Comparison of ENCODE assay signal across 8 cellular contexts in the genomic region with DNA sequence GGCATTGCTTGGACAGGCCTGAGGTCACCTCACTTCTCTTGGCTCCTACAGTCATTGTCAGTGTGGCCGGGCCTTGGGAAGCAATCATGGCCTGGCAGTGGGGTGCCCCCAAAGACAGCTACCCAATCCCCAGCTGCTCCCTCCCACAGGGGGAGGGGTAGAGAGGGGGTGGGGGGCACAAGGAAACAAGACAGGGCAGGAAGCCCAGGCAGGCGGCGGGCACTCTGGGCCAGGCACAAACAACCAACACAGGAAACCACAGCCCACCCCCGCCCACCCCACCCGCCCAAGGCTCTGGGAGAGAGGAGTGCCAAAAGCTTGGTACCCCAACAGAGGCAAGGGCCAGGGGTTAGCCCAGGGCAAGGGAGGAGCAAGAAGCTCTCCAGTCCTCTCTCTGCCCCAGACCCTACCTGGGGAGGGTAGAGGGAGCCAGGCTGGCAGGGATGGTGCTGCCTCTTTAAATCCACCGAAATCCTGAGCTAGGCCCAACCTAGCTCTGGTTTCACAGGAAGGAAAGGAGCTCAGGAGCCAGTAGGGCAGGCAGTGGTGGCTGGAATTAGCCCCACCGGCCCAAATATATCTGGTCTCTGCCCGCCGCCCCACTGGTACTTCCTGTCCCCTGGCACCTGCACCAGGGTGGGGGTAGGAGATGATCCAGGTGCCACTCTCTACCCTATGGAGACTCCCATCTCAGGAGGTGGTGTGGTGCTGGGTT. TPM values are rescaled to one million over a fixed set of nuclear protein-coding genes. Genes with fewer than 3 reads are reported as not detected.
DNase-seq lines count a peak whose midpoint lies in the region; ATAC-seq and TF ChIP-seq lines count a peak whose summit lies in the region.

No MANE protein-coding gene starts in this region.

- H2AFZ ChIP-seq in OCI-LY7 (ENCODE audit: low read length), result peak overlapping the region; percentile 2; the same call in 1 of the 2 replicates

- ATAC-seq in natural killer cell, result peak; percentile 4 to 27 (median 25)
- no peak for ATAC-seq in activated CD4-positive, CD25-positive, alpha-beta regulatory T cell treated with anti-CD3 and anti-CD28 coated beads, Interleukin-2, amount 50 U/mL, for 24 hours

- CTCF ChIA-PET in OCI-LY7 (lab: Charles Lee; ENCODE audit: unreplicated experiment), result interaction anchor here (0.6 to 3.6 kb wide), 8 partner anchors 11 to 43 kb away, joined by 3 to 31 read pairs (median 4); a partner anchor contains a TSS

- no peaks in the 10 kb centered on the region for H3K9me3 Mint-ChIP-seq in natural killer cell

- H3K27ac Mint-ChIP-seq in natural killer cell, result peak overlapping the region; percentile 95 to 96

- no TSS peak for BruUV-seq in OCI-LY7 (replicated peaks; lab: Mats Ljungman, UMichigan)

- POLR2A ChIA-PET in OCI-LY7 (lab: Charles Lee), result interaction anchor here (0.5 to 3.5 kb wide), 12 partner anchors 10 to 218 kb away, joined by 3 to 25 read pairs (median 4); no protein-coding TSS in a partner anchor

- H4K20me1 ChIP-seq in OCI-LY7 (ENCODE audit: insufficient read depth, low read length), result no peaks in the 10 kb centered on the region

- H3K27me3 Mint-ChIP-seq in natural killer cell (ENCODE audit: low read depth in 2 of 2), result no peaks in the 10 kb centered on the region

- intact Hi-C loops in OCI-LY7 (cut with micrococcal nuclease; ENCODE audit: unreplicated experiment) (loop anchor here (1.0 kb wide), 1 partner anchor 11 kb away; no protein-coding TSS in a partner anchor), natural killer cell (cut with micrococcal nuclease) (loop anchor here (1.0 to 2.0 kb wide), 2 partner anchors 15 to 37 kb away; no protein-coding TSS in a partner anchor)

- H3K79me2 ChIP-seq in OCI-LY7 (ENCODE audit: insufficient read depth, low read depth, low read length), result peaks cover 8% of the 10 kb centered on the region; the same call in 1 of the 2 replicates

- H3K4me3 Mint-ChIP-seq in natural killer cell, result peak overlapping the region; percentile 92

- H3K4me3 ChIP-seq in OCI-LY7 (ENCODE audit: low read depth, low read length, poor library complexity, severe bottlenecking) (peak overlapping the region; percentile 53), WERI-Rb-1 (ENCODE audit: low read depth, low read length) (no peak overlapping the region)

- H3K36me3 ChIP-seq in OCI-LY7 (ENCODE audit: insufficient read depth, low read length) (no peaks in the 10 kb centered on the region), WERI-Rb-1 (no peaks in the 10 kb centered on the region)

- DNase-seq in OCI-LY7 (ENCODE audit: low spot score) (no peak), natural killer cell (peak; percentile 46), NCI-H187 treated with DMSO at 0.1 percent for 48 hours (lab: John Stamatoyannopoulos, UW) (no peak), WERI-Rb-1 (no peak), ACHN (no peak)

- peak overlapping the region; percentile 82 for H3K4me2 ChIP-seq in OCI-LY7 (ENCODE audit: low read length)

- in situ Hi-C loops in ACHN (cut with HindIII; ENCODE audit: low pct_ligation_motif_present, low pct_unique_long_range_greater_than_20kb, low sequenced_read_pairs), result no loop called here

- peaks cover 69 to 92% of the 10 kb centered on the region in 2 donors for H3K4me1 Mint-ChIP-seq in natural killer cell

- peaks cover 86% of the 10 kb centered on the region for H3K4me1 ChIP-seq in OCI-LY7 (ENCODE audit: insufficient read depth, low read length, poor library complexity, severe bottlenecking)

- H3K27me3 ChIP-seq in WERI-Rb-1 (ENCODE audit: insufficient read depth, low read depth, severe bottlenecking), result no peaks in the 10 kb centered on the region

- H3K9me3 ChIP-seq in OCI-LY7 (ENCODE audit: low read length) (no peaks in the 10 kb centered on the region), WERI-Rb-1 (ENCODE audit: severe bottlenecking) (no peaks in the 10 kb centered on the region)

- H3K27ac ChIP-seq in C4-2B (peak overlapping the region; percentile 98), OCI-LY7 (ENCODE audit: low read depth, low read length, poor library complexity, severe bottlenecking) (peak overlapping the region; percentile 88), cingulate gyrus (ENCODE audit: low read depth, low read length) (peak overlapping the region; percentile 83), WERI-Rb-1 (no peak overlapping the region)

- no peaks in the 10 kb centered on the region for H3K36me3 Mint-ChIP-seq in natural killer cell

- no peaks in the 10 kb centered on the region for H3K9me2 ChIP-seq in OCI-LY7 (ENCODE audit: insufficient read depth, low read length)

- TF ChIP-seq CTCF in C4-2B (conservative IDR thresholded peaks at IDR 0.05), result no peak
- no peak for TF ChIP-seq CTCF in OCI-LY7 (conservative IDR thresholded peaks at IDR 0.05; ENCODE audit: low read length)
- TF ChIP-seq CTCF in natural killer cell (IDR thresholded peaks at IDR 0.05), result no peak
- TF ChIP-seq CTCF in WERI-Rb-1 (IDR thresholded peaks at IDR 0.05; ENCODE audit: low read depth, low read length), result no peak

RNA-seq across cellular contexts. Expression of a gene that starts 12.2 kb away (rescaled TPM):
- total RNA-seq in OCI-LY7 (2014; rRNA removed; shearing (Covaris generic)), result 3.7 and 6.4 TPM in 2 replicates
- total RNA-seq in OCI-LY7 (2022) (14.8 and 16.6 TPM in 2 replicates), natural killer cell (100 to 1,000 TPM; 221 to 255 (median 234) TPM)

RNA-seq across cellular contexts. Expression of a gene that starts 29.9 kb away (rescaled TPM):
- 1.4 and 3.3 TPM in 2 replicates for total RNA-seq in OCI-LY7 (2014; rRNA removed; shearing (Covaris generic))
- total RNA-seq in OCI-LY7 (2022) (7.1 and 7.3 TPM in 2 replicates), natural killer cell (1 to 10 TPM in 1 of 3 donors, under 1 TPM in 2; 0.56 to 1.3 (median 0.86) TPM)

RNA-seq across cellular contexts. Expression of a gene that starts 42.5 kb away (rescaled TPM):
- 0.28 TPM in 1 of 2 replicates, not detected in the other for total RNA-seq in OCI-LY7 (2014; rRNA removed; shearing (Covaris generic))
- 0.34 TPM in 1 of 2 replicates, not detected in the other for total RNA-seq in OCI-LY7 (2022)
- total RNA-seq in natural killer cell, result under 1 TPM in 2 of 3 donors, not detected in 1; 0.40 to 0.41 TPM

RNA-seq across cellular contexts. Expression of a gene that starts 58.0 kb away (rescaled TPM):
- total RNA-seq in OCI-LY7 (2014; rRNA removed; shearing (Covaris generic)), result not detected in 2 replicates
- total RNA-seq in OCI-LY7 (2022) (not detected in 2 replicates), natural killer cell (not detected)

Comparison
In these comparisons a context has a peak if more than half of its experiments do, and no peak if none do; other contexts are left out.
1. ATAC-seq: peak in natural killer cell (3 of 3); none in activated CD4-positive, CD25-positive, alpha-beta regulatory T cell treated with anti-CD3 and anti-CD28 coated beads, Interleukin-2, amount 50 U/mL, for 24 hours (0 of 2).
2. RNA of a gene that starts 12.2 kb away (total RNA-seq): 221 to 255 TPM in natural killer cell; 3.7 to 16.6 TPM in OCI-LY7; every median in the first group is over 10 times any median in the second.